19 cellular contexts compared by ENCODE assay signal in genomic region chr9:3447813-3448212, GRCh38.
DNase-seq lines count a peak whose midpoint lies in the region; ATAC-seq and TF ChIP-seq lines count a peak whose summit lies in the region.
"Had no signal": no experiment of that assay in that cellular context is flagged by ENCODE, and none has a peak within 500 bp of the region (broad histone marks: within the 10 kb centered on the region; RNA-seq: fewer than 3 reads in every experiment).

No MANE protein-coding gene starts in this region.

- H3K27ac ChIP-seq in WERI-Rb-1 (peak overlapping the region; percentile 25; the same call in 1 of the 2 replicates), stomach (no peak overlapping the region)
- H3K27ac ChIP-seq: 22Rv1; BLaER1 treated with 17β-estradiol and CSF1 and Interleukin-3, amounts not matched to agents 10 nM and 100 nM; SJSA1 had no signal

- ATAC-seq in T-cell (replicated peaks in 1 of 4), result no peak

- CTCF ChIA-PET in T-cell (lab: Charles Lee) (no interaction called here), HEK293T (lab: Yijun Ruan, JAX) (no interaction called here)

- H3K27me3 ChIP-seq in WERI-Rb-1 (ENCODE audit: insufficient read depth, low read depth, severe bottlenecking) (no peaks in the 10 kb centered on the region), stomach (no peaks in the 10 kb centered on the region)
- H3K27me3 ChIP-seq: BLaER1 treated with 17β-estradiol and CSF1 and Interleukin-3, amounts not matched to agents 10 nM and 100 nM; SJSA1 had no signal

- H3K9me3 ChIP-seq in WERI-Rb-1 (ENCODE audit: severe bottlenecking) (no peaks in the 10 kb centered on the region), stomach (no peaks in the 10 kb centered on the region)
- H3K9me3 ChIP-seq: Caco-2, SJSA1 had no signal

- no peak overlapping the region for H3K4me3 ChIP-seq in WERI-Rb-1 (ENCODE audit: low read depth, low read length)
- no peak overlapping the region for H3K4me3 ChIP-seq in stomach
- H3K4me3 ChIP-seq: BLaER1 treated with 17β-estradiol and CSF1 and Interleukin-3, amounts not matched to agents 10 nM and 100 nM; SJSA1 had no signal

- TF ChIP-seq CTCF in WERI-Rb-1 (IDR thresholded peaks at IDR 0.05; ENCODE audit: low read depth, low read length) (no peak), mesothelial cell of epicardium (IDR thresholded peaks at IDR 0.05; ENCODE audit: unreplicated experiment) (no peak), stomach (IDR thresholded peaks at IDR 0.05) (no peak)

- H3K27me3 Mint-ChIP-seq in mesothelial cell of epicardium (ENCODE audit: low read depth), result no peaks in the 10 kb centered on the region
- no peaks in the 10 kb centered on the region for H3K27me3 Mint-ChIP-seq in T-cell
- H3K27me3 Mint-ChIP-seq: CD4-positive, alpha-beta memory T cell; IgD-negative memory B cell had no signal

- no peaks in the 10 kb centered on the region for H3K36me3 ChIP-seq in WERI-Rb-1
- H3K36me3 ChIP-seq in stomach, result peaks cover 0 to 7% (median 0%) of the 10 kb centered on the region in 4 donors
- H3K36me3 ChIP-seq: SJSA1 had no signal

- POLR2A ChIA-PET in T-cell (lab: Charles Lee) (interaction anchor here in 1 of 2 donors (1.0 kb wide), 1 partner anchor 36 kb away, joined by 5 read pairs; no protein-coding TSS in a partner anchor), HEK293T (lab: Yijun Ruan, JAX) (interaction anchor here (1.3 kb wide), 1 partner anchor 78 kb away, joined by 3 read pairs; the partner anchor contains the start of gene RFX3)

- H3K27ac Mint-ChIP-seq in mesothelial cell of epicardium (peak overlapping the region; percentile 93), T-cell (no peak overlapping the region)

- H3K4me1 ChIP-seq in stomach, result peaks cover 0 to 7% (median 3%) of the 10 kb centered on the region in 4 donors
- H3K4me1 ChIP-seq: BLaER1 treated with 17β-estradiol and CSF1 and Interleukin-3, amounts not matched to agents 10 nM and 100 nM; Caco-2; SJSA1 had no signal

- TF ChIP-seq EP300 in stomach (IDR thresholded peaks at IDR 0.05), result no peak

- intact Hi-C loops in stomach (cut with DNase I; ENCODE audit: low total_unique reads), result no loop called here

- peaks cover 51% of the 10 kb centered on the region for H3K4me1 Mint-ChIP-seq in mesothelial cell of epicardium
- H3K4me1 Mint-ChIP-seq in T-cell, result peaks cover 6 to 10% (median 9%) of the 10 kb centered on the region in 3 donors

- no peak for TF ChIP-seq POLR2A in stomach (IDR thresholded peaks at IDR 0.05)

- peaks cover 13% of the 10 kb centered on the region for H3K9me3 Mint-ChIP-seq in mesothelial cell of epicardium
- peaks cover 0 to 5% (median 2%) of the 10 kb centered on the region in 3 donors for H3K9me3 Mint-ChIP-seq in T-cell
- H3K9me3 Mint-ChIP-seq: IgD-negative memory B cell had no signal

- H3K36me3 Mint-ChIP-seq in mesothelial cell of epicardium, result peaks cover 17% of the 10 kb centered on the region
- peaks cover 13% of the 10 kb centered on the region for H3K36me3 Mint-ChIP-seq in T-cell
- H3K36me3 Mint-ChIP-seq: CD4-positive, alpha-beta memory T cell had no signal

- 42 to 70% (median 62%) methylated on average over 1 of the region's 1 CpG for WGBS in stomach, 5 donors

- peak; percentile 47 for DNase-seq in NCI-H1105 treated with DMSO at 0.1 percent for 48 hours (lab: John Stamatoyannopoulos, UW)
- DNase-seq in NCI-H1105 (lab: John Stamatoyannopoulos, UW), result no peak
- no peak for DNase-seq in WERI-Rb-1
- DNase-seq in mesothelial cell of epicardium (ENCODE audit: low spot score in 2 of 2, unreplicated experiment in 2 of 2), result no peak
- DNase-seq in stomach, result no peak
- no peak for DNase-seq in SW480 (ENCODE audit: low spot score)
- no peak for DNase-seq in T-cell
- no peak for DNase-seq in HEK293T (ENCODE audit: extremely low spot score)
- DNase-seq: Caco-2; CD4-positive, alpha-beta memory T cell; EL; GF-D8; NCI-H1417 treated with DMSO at 0.1 percent for 48 hours; NCI-H187; NK-92 treated with Interleukin-12 subunit alpha and Interleukin-12 subunit beta, amount 100 ng/mL, for 24 hours had no signal

- H3K4me3 Mint-ChIP-seq in mesothelial cell of epicardium, result peak overlapping the region; percentile 38
- H3K4me3 Mint-ChIP-seq in T-cell, result no peak overlapping the region
- H3K4me3 Mint-ChIP-seq: CD4-positive, alpha-beta memory T cell; IgD-negative memory B cell had no signal

TF ChIP-seq in HEK293T, 16 proteins besides CTCF, POLR2A, EP300 and RAD21:
- TF ChIP-seq ARNT (IDR thresholded peaks at IDR 0.05) (no peak), ELF4 (IDR thresholded peaks at IDR 0.05) (no peak), TARDBP (IDR thresholded peaks at IDR 0.05) (no peak), PKNOX1 (IDR thresholded peaks at IDR 0.05) (no peak), SUZ12 (IDR thresholded peaks at IDR 0.05) (no peak), L3MBTL2 (conservative IDR thresholded peaks at IDR 0.05) (no peak), FOXK2 (IDR thresholded peaks at IDR 0.05) (no peak), HDGF (IDR thresholded peaks at IDR 0.05; ENCODE audit: borderline replicate concordance) (no peak), BHLHE40 (IDR thresholded peaks at IDR 0.05; ENCODE audit: borderline replicate concordance) (no peak), LEF1 (IDR thresholded peaks at IDR 0.05; ENCODE audit: borderline replicate concordance) (no peak), SP1 (IDR thresholded peaks at IDR 0.05) (no peak), NFRKB (IDR thresholded peaks at IDR 0.05) (no peak), CTBP1 (IDR thresholded peaks at IDR 0.05; ENCODE audit: borderline replicate concordance) (no peak)
